In the genomic region with DNA sequence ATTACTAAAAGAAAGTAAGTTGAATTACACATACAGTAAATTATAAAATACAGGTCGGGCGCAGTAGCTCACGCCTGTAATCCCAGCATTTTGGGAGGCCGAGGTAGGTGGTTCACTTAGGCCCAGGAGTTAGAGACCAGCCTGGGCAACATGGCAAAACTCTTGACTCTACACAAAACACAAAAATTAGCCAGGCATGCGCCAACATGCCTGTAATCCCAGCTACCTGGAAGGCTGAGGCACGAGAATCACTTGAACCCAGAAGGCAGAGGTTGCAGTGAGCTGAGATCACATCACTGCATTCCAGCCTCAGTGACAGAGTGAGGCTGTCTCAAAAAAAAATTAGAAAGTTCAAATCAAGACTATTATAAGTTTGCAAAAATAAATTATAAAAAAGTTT, we compare ENCODE assay signal across 21 cellular contexts.
DNase-seq lines count a peak whose midpoint lies in the region; ATAC-seq and TF ChIP-seq lines count a peak whose summit lies in the region.
"Had no signal": no experiment of that assay in that cellular context is flagged by ENCODE, and none has a peak within 500 bp of the region (broad histone marks: within the 10 kb centered on the region; RNA-seq: fewer than 3 reads in every experiment).

No MANE protein-coding gene starts in this region.

- dilution Hi-C loops in mammary epithelial cell (cut with HindIII; ENCODE audit: low sequenced_read_pairs) = no loop called here

- peak overlapping the region; percentile 12 for H3K27ac ChIP-seq in cardiac muscle cell
- no peak overlapping the region for H3K27ac ChIP-seq in right atrium auricular region
- peak overlapping the region; percentile 44 for H3K27ac ChIP-seq in mammary epithelial cell (ENCODE audit: insufficient read depth, low read depth, low read length)
- no peak overlapping the region for H3K27ac ChIP-seq in foreskin keratinocyte
- H3K27ac ChIP-seq in smooth muscle cell (ENCODE audit: low read depth) = peak overlapping the region; percentile 23

- H2AFZ ChIP-seq in mammary epithelial cell (ENCODE audit: low read depth, low read length) (no peak overlapping the region), smooth muscle cell (ENCODE audit: low read depth) (no peak overlapping the region)
- H2AFZ ChIP-seq: GM23338 had no signal

- no peak for DNase-seq in cardiac muscle cell (ENCODE audit: low read depth in 1 of 2, low spot score in 1 of 2)
- DNase-seq in right atrium auricular region (ENCODE audit: low spot score) = no peak
- peak; percentile 42 for DNase-seq in mammary epithelial cell
- DNase-seq in foreskin keratinocyte = peak; percentile 32 to 66
- DNase-seq in smooth muscle cell (lab: John Stamatoyannopoulos, UW; ENCODE audit: unreplicated experiment) = no peak
- no peak for DNase-seq in activated naive CD4-positive, alpha-beta T cell treated with anti-CD3 and anti-CD28 coated beads, Interleukin-2, amount 50 U/mL, for 16 hours
- no peak for DNase-seq in GM19240 (ENCODE audit: insufficient read length, low spot score)
- DNase-seq: BE2C; C1 segment of cervical spinal cord; CD4-positive, CD25-positive, alpha-beta regulatory T cell; CD8-positive, alpha-beta memory T cell; COR-L47; DMS 273 treated with DMSO at 0.1 percent for 48 hours; DMS53; DND-41; HFFc6 had no signal

- H3K9me3 ChIP-seq in cardiac muscle cell (ENCODE audit: low read depth) (no peaks in the 10 kb centered on the region), right atrium auricular region (no peaks in the 10 kb centered on the region), mammary epithelial cell (replicated peaks; ENCODE audit: insufficient read depth, low read length) (no peaks in the 10 kb centered on the region), smooth muscle cell (replicated peaks; ENCODE audit: low read depth) (no peaks in the 10 kb centered on the region)
- H3K9me3 ChIP-seq: BE2C had no signal

- no peaks in the 10 kb centered on the region for H3K79me2 ChIP-seq in mammary epithelial cell (ENCODE audit: insufficient read depth, low read length)
- H3K79me2 ChIP-seq in smooth muscle cell (ENCODE audit: low read depth) = no peaks in the 10 kb centered on the region

- WGBS in mammary epithelial cell (ENCODE audit: low coverage, missing lambda C conversion rate) = 97% methylated on average over 5 of the region's 6 CpGs
- 93% methylated on average over 6 of the region's 6 CpGs for WGBS in smooth muscle cell (ENCODE audit: low lambda C conversion rate)

- H3K4me2 ChIP-seq in mammary epithelial cell (ENCODE audit: insufficient read depth, low read depth, low read length) = peak overlapping the region; percentile 35
- no peak overlapping the region for H3K4me2 ChIP-seq in smooth muscle cell
- H3K4me2 ChIP-seq: GM23338 had no signal

- H3K36me3 ChIP-seq in cardiac muscle cell (peaks cover 23% of the 10 kb centered on the region), right atrium auricular region (peaks cover 29% of the 10 kb centered on the region), mammary epithelial cell (ENCODE audit: insufficient read depth, low read length) (peaks cover 11% of the 10 kb centered on the region), smooth muscle cell (ENCODE audit: low read depth) (peaks cover 16% of the 10 kb centered on the region)

- H3K4me3 ChIP-seq in cardiac muscle cell (no peak overlapping the region), right atrium auricular region (no peak overlapping the region), mammary epithelial cell (replicated peaks in 1 of 3; ENCODE audit: insufficient read depth in 1 of 3, low read depth in 2 of 3, low read length in 3 of 3) (no peak overlapping the region), smooth muscle cell (no peak overlapping the region)
- H3K4me3 ChIP-seq: GM12878, GM23338 had no signal

- H4K20me1 ChIP-seq in mammary epithelial cell (ENCODE audit: insufficient read depth, low read length) = no peaks in the 10 kb centered on the region
- H4K20me1 ChIP-seq in smooth muscle cell (ENCODE audit: low read depth) = peaks cover 8% of the 10 kb centered on the region

- ATAC-seq in foreskin keratinocyte = peak; percentile 57
- no peak for ATAC-seq in HG03521 (IDR thresholded peaks at IDR 0.05; ENCODE audit: unreplicated experiment)
- ATAC-seq: GM12878, GM23338, HCT116, HepG2 had no signal

- no TSS peak for BruUV-seq in mammary epithelial cell (replicated peaks; lab: Mats Ljungman, UMichigan)

- CTCF ChIA-PET in mammary epithelial cell (lab: Charles Lee; ENCODE audit: low non-redundant PET) = no interaction called here

- intact Hi-C loops in mammary epithelial cell (cut with micrococcal nuclease) = no loop called here

- H3K9ac ChIP-seq in mammary epithelial cell (ENCODE audit: insufficient read depth, low read length) = no peak overlapping the region
- no peak overlapping the region for H3K9ac ChIP-seq in smooth muscle cell (ENCODE audit: low read depth)

- TF ChIP-seq CTCF in cardiac muscle cell (IDR thresholded peaks at IDR 0.05; ENCODE audit: low read depth, low read length) = no peak
- no peak for TF ChIP-seq CTCF in right atrium auricular region (IDR thresholded peaks at IDR 0.05)
- TF ChIP-seq CTCF in mammary epithelial cell (conservative IDR thresholded peaks at IDR 0.05 in 1 of 2, IDR thresholded peaks at IDR 0.05 in 1 of 2; ENCODE audit: extremely low read depth in 1 of 2, insufficient read depth in 1 of 2, low read depth in 1 of 2, low read length in 2 of 2) = no peak
- TF ChIP-seq CTCF in foreskin keratinocyte (conservative IDR thresholded peaks at IDR 0.05) = no peak
- no peak for TF ChIP-seq CTCF in smooth muscle cell (IDR thresholded peaks at IDR 0.05; ENCODE audit: borderline replicate concordance, insufficient read depth, poor library complexity, severe bottlenecking)

- in situ Hi-C loops in mammary epithelial cell (cut with MboI; ENCODE audit: low sequenced_read_pairs in 2 of 2) = no loop called here

- H3F3A ChIP-seq in smooth muscle cell (ENCODE audit: low read depth) = no peaks in the 10 kb centered on the region

- H3K4me1 ChIP-seq in cardiac muscle cell (ENCODE audit: low read depth) (peaks cover 4% of the 10 kb centered on the region), right atrium auricular region (no peaks in the 10 kb centered on the region), mammary epithelial cell (ENCODE audit: insufficient read depth, low read length) (peaks cover 25% of the 10 kb centered on the region), foreskin keratinocyte (peaks cover 21% of the 10 kb centered on the region), smooth muscle cell (ENCODE audit: low read depth) (no peaks in the 10 kb centered on the region)
- H3K4me1 ChIP-seq: BE2C had no signal

- H3K27me3 ChIP-seq in cardiac muscle cell = no peaks in the 10 kb centered on the region
- no peaks in the 10 kb centered on the region for H3K27me3 ChIP-seq in right atrium auricular region
- no peaks in the 10 kb centered on the region for H3K27me3 ChIP-seq in mammary epithelial cell (ENCODE audit: insufficient read depth, low read length)
- no peaks in the 10 kb centered on the region for H3K27me3 ChIP-seq in foreskin keratinocyte
- no peaks in the 10 kb centered on the region for H3K27me3 ChIP-seq in smooth muscle cell (ENCODE audit: low read depth)
- H3K27me3 ChIP-seq: BE2C had no signal

Comparison
In these comparisons a context has a peak if more than half of its experiments do, and no peak if none do; other contexts are left out.
1. H3K27ac ChIP-seq: peak in cardiac muscle cell (single experiment), mammary epithelial cell (single experiment) and smooth muscle cell (single experiment); none in right atrium auricular region (0 of 2) and foreskin keratinocyte (single experiment).
2. DNase-seq: peak in mammary epithelial cell (single experiment) and foreskin keratinocyte (2 of 2); none in cardiac muscle cell (0 of 2), right atrium auricular region (single experiment), smooth muscle cell (single experiment), activated naive CD4-positive, alpha-beta T cell treated with anti-CD3 and anti-CD28 coated beads, Interleukin-2, amount 50 U/mL, for 16 hours (single experiment) and GM19240 (single experiment).